In the genomic region with DNA sequence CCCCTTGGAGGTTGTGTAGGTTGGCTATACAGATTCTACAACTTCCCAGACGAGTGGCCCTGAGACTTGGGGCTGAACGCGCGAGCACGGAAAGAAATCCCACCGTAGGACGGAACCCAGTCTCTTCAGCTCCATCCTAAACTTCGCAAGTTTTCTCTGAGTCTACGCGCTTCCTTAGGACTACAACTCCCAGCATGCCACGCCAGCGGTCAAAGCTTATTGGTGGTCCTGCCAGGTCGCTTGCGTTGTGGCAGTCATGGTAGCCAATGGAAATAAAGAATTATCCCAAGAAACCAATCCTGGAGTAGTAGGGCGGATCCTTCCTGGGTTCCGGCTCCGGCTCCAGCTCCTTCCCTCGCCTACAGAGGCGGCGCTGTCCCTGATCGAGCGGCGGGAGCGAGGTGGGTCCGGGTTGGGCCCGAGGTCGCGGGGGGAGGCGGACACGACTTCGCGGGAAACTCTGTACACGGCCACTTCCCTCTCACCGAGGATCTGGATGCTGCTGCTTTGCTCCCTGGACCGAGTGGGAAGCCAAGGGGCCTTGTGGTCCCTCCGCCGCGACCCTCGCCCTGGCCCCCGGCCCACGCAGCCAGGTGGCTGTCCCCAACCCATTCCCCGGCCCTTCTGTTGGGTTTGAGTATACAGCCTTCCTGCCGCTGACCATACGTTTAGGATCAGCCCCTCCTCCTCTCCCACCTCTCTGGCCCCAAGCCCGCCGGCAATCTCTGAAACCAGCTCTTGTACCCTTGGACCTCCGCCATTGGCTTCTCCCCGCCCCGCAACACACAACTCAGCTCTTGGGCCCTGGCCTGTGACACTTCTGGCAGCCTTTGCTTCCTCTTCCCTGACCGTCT, we compare ENCODE assay signal across 8 cellular contexts. TPM values are rescaled to one million over a fixed set of nuclear protein-coding genes. Genes with fewer than 3 reads are reported as not detected.
DNase-seq lines count a peak whose midpoint lies in the region; ATAC-seq and TF ChIP-seq lines count a peak whose summit lies in the region.

A gene with protein sequence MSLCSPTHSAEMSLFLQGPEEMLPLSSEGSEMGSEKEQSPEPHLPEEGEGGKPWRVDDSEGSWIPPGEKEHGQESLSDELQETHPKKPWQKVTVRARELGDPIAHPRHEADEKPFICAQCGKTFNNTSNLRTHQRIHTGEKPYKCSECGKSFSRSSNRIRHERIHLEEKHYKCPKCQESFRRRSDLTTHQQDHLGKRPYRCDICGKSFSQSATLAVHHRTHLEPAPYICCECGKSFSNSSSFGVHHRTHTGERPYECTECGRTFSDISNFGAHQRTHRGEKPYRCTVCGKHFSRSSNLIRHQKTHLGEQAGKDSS (plus strand): TSS at position 357 of the 854 bp plus-strand sequence. CDS start 3,046 bp downstream, outside the sequence.

- H3K4me3 ChIP-seq in PC-9, result peak within 1 kb of the TSS; percentile 80
- H3K4me3 ChIP-seq in muscle layer of colon (ENCODE audit: low read depth in 1 of 2, low read length in 2 of 2), result peak within 1 kb of the TSS; percentile 82 to 86

- H3K9me3 Mint-ChIP-seq in activated T-cell treated with anti-CD3 and anti-CD28 coated beads, Interleukin-2, amount 50 U/mL, for 24 hours, result peaks cover 12% of the 10 kb centered on the region

- peaks cover 68% of the 10 kb centered on the region for H3K36me3 Mint-ChIP-seq in activated T-cell treated with anti-CD3 and anti-CD28 coated beads, Interleukin-2, amount 50 U/mL, for 24 hours (ENCODE audit: low read depth)

- peak; percentile 95 for DNase-seq in DMS53 treated with DMSO at 0.1 percent for 48 hours (lab: John Stamatoyannopoulos, UW; ENCODE audit: unreplicated experiment)
- peak; percentile 93 for DNase-seq in PC-9
- peak; percentile 85 for DNase-seq in activated T-cell treated with anti-CD3 and anti-CD28 coated beads, Interleukin-2, amount 50 U/mL, for 24 hours
- DNase-seq in stimulated activated CD8-positive, alpha-beta memory T cell treated with anti-CD3 and anti-CD28 coated beads, Interleukin-7, amount 100 ng/mL, for 24 hours (ENCODE audit: low read depth), result peak; percentile 61

- H3K27ac ChIP-seq in PC-9, result no peak within 1 kb of the TSS
- H3K27ac ChIP-seq in muscle layer of colon (ENCODE audit: low read depth, low read length), result peak within 1 kb of the TSS; percentile 57

- BruUV-seq in PC-9 (replicated peaks; lab: Mats Ljungman, UMichigan), result no TSS peak

- H3K4me1 ChIP-seq in PC-9 (replicated peaks; ENCODE audit: insufficient read depth) (peaks cover 21% of the 10 kb centered on the region), muscle layer of colon (ENCODE audit: insufficient read depth, low read length) (peaks cover 13% of the 10 kb centered on the region)

- peak within 1 kb of the TSS; percentile 89 for H3K27ac Mint-ChIP-seq in activated T-cell treated with anti-CD3 and anti-CD28 coated beads, Interleukin-2, amount 50 U/mL, for 24 hours

- POLR2A ChIA-PET in PC-9 (lab: Charles Lee; ENCODE audit: unreplicated experiment), result interaction anchor here (0.5 to 0.9 kb wide), 11 partner anchors 29 to 1000 kb away, joined by 3 to 8 read pairs (median 4); a partner anchor contains a TSS

- intact Hi-C loops in PC-9 (cut with micrococcal nuclease; ENCODE audit: unreplicated experiment), result no loop called here

- peaks cover 21% of the 10 kb centered on the region; the same call in 1 of the 2 replicates for H3F3A ChIP-seq in PC-9 (ENCODE audit: insufficient read depth, low read depth)

- peaks cover 19% of the 10 kb centered on the region for H3K36me3 ChIP-seq in PC-9 (ENCODE audit: low read depth)
- H3K36me3 ChIP-seq in muscle layer of colon (ENCODE audit: insufficient read depth, low read length), result peaks cover 18% of the 10 kb centered on the region

- H3K79me2 ChIP-seq in PC-9 (ENCODE audit: low read depth), result peaks cover 14% of the 10 kb centered on the region

- H3K27me3 Mint-ChIP-seq in activated T-cell treated with anti-CD3 and anti-CD28 coated beads, Interleukin-2, amount 50 U/mL, for 24 hours, result no peaks in the 10 kb centered on the region

- TF ChIP-seq CTCF in PC-9 (conservative IDR thresholded peaks at IDR 0.05), result peak; percentile 43; the same call in 1 of the 2 replicates

- H3K9me3 ChIP-seq in PC-9 (ENCODE audit: insufficient read depth, low read depth), result peaks cover 11% of the 10 kb centered on the region; the same call in 1 of the 2 replicates
- no peaks in the 10 kb centered on the region for H3K9me3 ChIP-seq in muscle layer of colon (ENCODE audit: low read length)

- peak; percentile 92 for ATAC-seq in GM21576 (IDR thresholded peaks at IDR 0.05; ENCODE audit: unreplicated experiment)
- ATAC-seq in esophagus mucosa, result peak; percentile 97

- no peak for TF ChIP-seq EP300 in Ishikawa (IDR thresholded peaks at IDR 0.05; ENCODE audit: borderline replicate concordance)

- H3K4me1 Mint-ChIP-seq in activated T-cell treated with anti-CD3 and anti-CD28 coated beads, Interleukin-2, amount 50 U/mL, for 24 hours (ENCODE audit: low read depth), result peaks cover 44% of the 10 kb centered on the region

- no peaks in the 10 kb centered on the region for H3K9me2 ChIP-seq in PC-9 (ENCODE audit: insufficient read depth)

- H3K4me2 ChIP-seq in PC-9, result peak within 1 kb of the TSS; percentile 95

- peak within 1 kb of the TSS; percentile 50 for H3K9ac ChIP-seq in muscle layer of colon (ENCODE audit: low read length)

- H2AFZ ChIP-seq in PC-9, result peak within 1 kb of the TSS; percentile 96

- no peaks in the 10 kb centered on the region for H4K20me1 ChIP-seq in PC-9 (ENCODE audit: insufficient read depth)

- H3K4me3 Mint-ChIP-seq in activated T-cell treated with anti-CD3 and anti-CD28 coated beads, Interleukin-2, amount 50 U/mL, for 24 hours, result peak within 1 kb of the TSS; percentile 93

- CTCF ChIA-PET in PC-9 (lab: Charles Lee), result interaction anchor here (0.6 to 1.6 kb wide), 8 partner anchors 29 to 662 kb away, joined by 3 to 15 read pairs (median 4); a partner anchor contains a TSS

- TF ChIP-seq RAD21 in Ishikawa (IDR thresholded peaks at IDR 0.05; ENCODE audit: low read depth), result no peak

- no peaks in the 10 kb centered on the region for H3K27me3 ChIP-seq in PC-9 (ENCODE audit: insufficient read depth, low read depth)
- H3K27me3 ChIP-seq in muscle layer of colon (ENCODE audit: control insufficient read depth in 1 of 2, insufficient read depth in 2 of 2, low read length in 2 of 2), result no peaks in the 10 kb centered on the region

TF ChIP-seq in Ishikawa, 13 proteins besides CTCF, POLR2A, EP300 and RAD21:
- TF ChIP-seq, protein P1, sequence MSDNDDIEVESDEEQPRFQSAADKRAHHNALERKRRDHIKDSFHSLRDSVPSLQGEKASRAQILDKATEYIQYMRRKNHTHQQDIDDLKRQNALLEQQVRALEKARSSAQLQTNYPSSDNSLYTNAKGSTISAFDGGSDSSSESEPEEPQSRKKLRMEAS (IDR thresholded peaks at IDR 0.05), result peak; percentile 71; the same call in 1 of the 2 replicates
- TF ChIP-seq NFIC (IDR thresholded peaks at IDR 0.05) (no peak), TCF12 (IDR thresholded peaks at IDR 0.05; ENCODE audit: low read depth) (no peak), EGR1 (IDR thresholded peaks at IDR 0.05) (no peak), YY1 (IDR thresholded peaks at IDR 0.05; ENCODE audit: low read depth) (no peak), FOXM1 (IDR thresholded peaks at IDR 0.05; ENCODE audit: borderline replicate concordance, low read depth) (no peak), CREB1 (IDR thresholded peaks at IDR 0.05; ENCODE audit: low read depth) (no peak), TEAD4 (IDR thresholded peaks at IDR 0.05) (no peak), CEBPB (IDR thresholded peaks at IDR 0.05) (no peak), ZBTB7A (IDR thresholded peaks at IDR 0.05; ENCODE audit: low read depth) (peak; percentile 97), TAF1 (IDR thresholded peaks at IDR 0.05; ENCODE audit: low read depth) (peak; percentile 67)
- TF ChIP-seq, protein P2, sequence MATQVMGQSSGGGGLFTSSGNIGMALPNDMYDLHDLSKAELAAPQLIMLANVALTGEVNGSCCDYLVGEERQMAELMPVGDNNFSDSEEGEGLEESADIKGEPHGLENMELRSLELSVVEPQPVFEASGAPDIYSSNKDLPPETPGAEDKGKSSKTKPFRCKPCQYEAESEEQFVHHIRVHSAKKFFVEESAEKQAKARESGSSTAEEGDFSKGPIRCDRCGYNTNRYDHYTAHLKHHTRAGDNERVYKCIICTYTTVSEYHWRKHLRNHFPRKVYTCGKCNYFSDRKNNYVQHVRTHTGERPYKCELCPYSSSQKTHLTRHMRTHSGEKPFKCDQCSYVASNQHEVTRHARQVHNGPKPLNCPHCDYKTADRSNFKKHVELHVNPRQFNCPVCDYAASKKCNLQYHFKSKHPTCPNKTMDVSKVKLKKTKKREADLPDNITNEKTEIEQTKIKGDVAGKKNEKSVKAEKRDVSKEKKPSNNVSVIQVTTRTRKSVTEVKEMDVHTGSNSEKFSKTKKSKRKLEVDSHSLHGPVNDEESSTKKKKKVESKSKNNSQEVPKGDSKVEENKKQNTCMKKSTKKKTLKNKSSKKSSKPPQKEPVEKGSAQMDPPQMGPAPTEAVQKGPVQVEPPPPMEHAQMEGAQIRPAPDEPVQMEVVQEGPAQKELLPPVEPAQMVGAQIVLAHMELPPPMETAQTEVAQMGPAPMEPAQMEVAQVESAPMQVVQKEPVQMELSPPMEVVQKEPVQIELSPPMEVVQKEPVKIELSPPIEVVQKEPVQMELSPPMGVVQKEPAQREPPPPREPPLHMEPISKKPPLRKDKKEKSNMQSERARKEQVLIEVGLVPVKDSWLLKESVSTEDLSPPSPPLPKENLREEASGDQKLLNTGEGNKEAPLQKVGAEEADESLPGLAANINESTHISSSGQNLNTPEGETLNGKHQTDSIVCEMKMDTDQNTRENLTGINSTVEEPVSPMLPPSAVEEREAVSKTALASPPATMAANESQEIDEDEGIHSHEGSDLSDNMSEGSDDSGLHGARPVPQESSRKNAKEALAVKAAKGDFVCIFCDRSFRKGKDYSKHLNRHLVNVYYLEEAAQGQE (IDR thresholded peaks at IDR 0.05; ENCODE audit: low read depth), result no peak
- TF ChIP-seq, protein P3, sequence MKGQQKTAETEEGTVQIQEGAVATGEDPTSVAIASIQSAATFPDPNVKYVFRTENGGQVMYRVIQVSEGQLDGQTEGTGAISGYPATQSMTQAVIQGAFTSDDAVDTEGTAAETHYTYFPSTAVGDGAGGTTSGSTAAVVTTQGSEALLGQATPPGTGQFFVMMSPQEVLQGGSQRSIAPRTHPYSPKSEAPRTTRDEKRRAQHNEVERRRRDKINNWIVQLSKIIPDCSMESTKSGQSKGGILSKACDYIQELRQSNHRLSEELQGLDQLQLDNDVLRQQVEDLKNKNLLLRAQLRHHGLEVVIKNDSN (IDR thresholded peaks at IDR 0.05), result no peak

RNA-seq across cellular contexts. Expression of the gene that starts here (rescaled TPM):
- total RNA-seq in PC-9 (2021), result 11.4 and 14.6 TPM in 2 replicates
- 3.9 TPM for total RNA-seq in esophagus mucosa
